17 cellular contexts compared by ENCODE assay signal in the genomic region with DNA sequence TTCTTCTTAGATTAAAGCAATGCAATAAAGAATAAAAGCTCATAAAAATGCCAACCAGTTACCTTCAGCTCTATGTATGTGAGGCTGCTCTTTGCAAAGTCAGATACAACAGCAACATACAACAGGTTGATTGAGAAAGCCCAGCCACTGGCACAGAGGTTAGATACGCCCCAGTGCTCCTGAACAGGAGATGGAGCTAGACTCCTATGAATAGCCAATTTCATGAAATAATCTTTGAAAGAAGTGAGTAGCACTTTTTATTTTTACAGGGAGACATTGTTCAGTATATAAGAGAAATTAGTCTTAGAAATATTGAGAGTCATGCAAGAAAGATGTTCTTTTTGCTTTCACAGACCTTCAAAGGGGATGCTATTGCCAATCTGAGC.
DNase-seq lines count a peak whose midpoint lies in the region; ATAC-seq, FAIRE-seq and TF ChIP-seq lines count a peak whose summit lies in the region.
"Had no signal": no experiment of that assay in that cellular context is flagged by ENCODE, and none has a peak within 500 bp of the region (broad histone marks: within the 10 kb centered on the region; RNA-seq: fewer than 3 reads in every experiment).

No MANE protein-coding gene starts in this region.

- no peak overlapping the region for H3K27ac Mint-ChIP-seq in neural progenitor cell
- no peak overlapping the region for H3K27ac Mint-ChIP-seq in stimulated activated naive CD8-positive, alpha-beta T cell treated with anti-CD3 and anti-CD28 coated beads, Interleukin-15, amount 100 ng/mL, for 72 hours
- H3K27ac Mint-ChIP-seq: CD14-positive monocyte, GM23338 had no signal

- no peaks in the 10 kb centered on the region for H3K4me1 ChIP-seq in H1 (replicated peaks in 1 of 4; ENCODE audit: control insufficient read depth in 3 of 4, insufficient read depth in 4 of 4, low read length in 3 of 4)
- peaks cover 5% of the 10 kb centered on the region for H3K4me1 ChIP-seq in neural progenitor cell
- H3K4me1 ChIP-seq: Caco-2, SJCRH30 had no signal

- H2BK20ac ChIP-seq in H1 (ENCODE audit: low read length): no peak overlapping the region

- peak; percentile 11 for DNase-seq in NCI-H748 (lab: John Stamatoyannopoulos, UW; ENCODE audit: unreplicated experiment)
- no peak for DNase-seq in NCI-H748 treated with DMSO at 0.1 percent for 48 hours (lab: John Stamatoyannopoulos, UW)
- peak; percentile 26 for DNase-seq in NCI-H69 (lab: John Stamatoyannopoulos, UW)
- DNase-seq in H1 (ENCODE audit: low read depth in 1 of 2, low spot score in 2 of 2): no peak
- DNase-seq in neural progenitor cell (ENCODE audit: low spot score): no peak
- no peak for DNase-seq in caudate nucleus (lab: John Stamatoyannopoulos, UW)
- no peak for DNase-seq in stimulated activated naive CD8-positive, alpha-beta T cell treated with anti-CD3 and anti-CD28 coated beads, Interleukin-15, amount 100 ng/mL, for 72 hours
- DNase-seq: Caco-2, NCI-H446, NCI-H82, SJCRH30 had no signal

- H3K79me2 ChIP-seq in H1 (ENCODE audit: control insufficient read depth in 1 of 2, insufficient read depth in 2 of 2, low read length in 2 of 2) (no peaks in the 10 kb centered on the region), neural progenitor cell (ENCODE audit: low read depth) (no peaks in the 10 kb centered on the region)

- no peaks in the 10 kb centered on the region for H4K20me1 ChIP-seq in H1 (replicated peaks in 1 of 2; ENCODE audit: control insufficient read depth in 1 of 2, insufficient read depth in 2 of 2, low read length in 2 of 2)
- no peaks in the 10 kb centered on the region for H4K20me1 ChIP-seq in neural progenitor cell (ENCODE audit: low read depth)

- H3K36me3 Mint-ChIP-seq in neural progenitor cell: no peaks in the 10 kb centered on the region
- H3K36me3 Mint-ChIP-seq: CD14-positive monocyte had no signal

- no peak for TF ChIP-seq EP300 in H1 (IDR thresholded peaks at IDR 0.05; ENCODE audit: borderline replicate concordance in 1 of 2, low read depth in 2 of 2, low read length in 2 of 2)

- no peaks in the 10 kb centered on the region for H3F3A ChIP-seq in neural progenitor cell (ENCODE audit: low read depth)

- H3K27ac ChIP-seq in H1 (ENCODE audit: low read depth, low read length) (no peak overlapping the region), neural progenitor cell (no peak overlapping the region), caudate nucleus (ENCODE audit: low read depth, low read length) (no peak overlapping the region)
- H3K27ac ChIP-seq: SJCRH30 had no signal

- H3K9me3 ChIP-seq in H1 (ENCODE audit: insufficient read depth in 2 of 2, low read depth in 1 of 2, low read length in 1 of 2): no peaks in the 10 kb centered on the region
- H3K9me3 ChIP-seq in neural progenitor cell (ENCODE audit: low read depth): no peaks in the 10 kb centered on the region
- H3K9me3 ChIP-seq: Caco-2, SJCRH30 had no signal

- H4K5ac ChIP-seq in H1 (ENCODE audit: insufficient read length, low read depth, low read length): no peak overlapping the region

- no peak overlapping the region for H2AFZ ChIP-seq in H1 (ENCODE audit: low read length)
- H2AFZ ChIP-seq in neural progenitor cell (replicated peaks): no peak overlapping the region
- H2AFZ ChIP-seq: GM23338 had no signal

- H2BK5ac ChIP-seq in H1 (ENCODE audit: low read depth, low read length): no peak overlapping the region

- H3K56ac ChIP-seq in H1 (replicated peaks; ENCODE audit: insufficient read length, low read depth, low read length): no peak overlapping the region

- WGBS in H1 (ENCODE audit: extremely low coverage in 1 of 2, insufficient coverage in 1 of 2, insufficient read length in 1 of 2, insufficient replicate concordance in 2 of 2, low coverage in 1 of 2, low lambda C conversion rate in 2 of 2, missing lambda C conversion rate in 1 of 2), 2 experiments: 80% methylated on average over 1 of the region's 1 CpG; no CpG with 5 or more reads in 1 of the 2 experiments

- TF ChIP-seq CTCF in H1 (IDR thresholded peaks at IDR 0.05; ENCODE audit: control extremely low read depth in 1 of 3, insufficient read depth in 1 of 3, low read depth in 1 of 3, low read length in 3 of 3) (no peak), neural progenitor cell (IDR thresholded peaks at IDR 0.05) (peak; percentile 4)

- peaks cover 7% of the 10 kb centered on the region for H3K9me3 Mint-ChIP-seq in neural progenitor cell
- H3K9me3 Mint-ChIP-seq in stimulated activated naive CD8-positive, alpha-beta T cell treated with anti-CD3 and anti-CD28 coated beads, Interleukin-15, amount 100 ng/mL, for 72 hours: peaks cover 0 to 6% of the 10 kb centered on the region in 2 donors
- H3K9me3 Mint-ChIP-seq: GM23338 had no signal

- no peak for FAIRE-seq in H1 (lab: Jason Lieb, UNC)
- FAIRE-seq: A204.1, GM12892, HTR-8/SVneo had no signal

- TF ChIP-seq POLR2A in H1 (IDR thresholded peaks at IDR 0.05; ENCODE audit: control extremely low read depth in 1 of 2, low read depth in 2 of 2, low read length in 2 of 2): no peak

- H4K91ac ChIP-seq in H1 (replicated peaks; ENCODE audit: insufficient read length, low read length): no peak overlapping the region

- peaks cover 5% of the 10 kb centered on the region for H3K27me3 Mint-ChIP-seq in neural progenitor cell (ENCODE audit: insufficient read depth, low read depth)
- H3K27me3 Mint-ChIP-seq in stimulated activated naive CD8-positive, alpha-beta T cell treated with anti-CD3 and anti-CD28 coated beads, Interleukin-15, amount 100 ng/mL, for 72 hours: peaks cover 58% of the 10 kb centered on the region

- CTCF ChIA-PET in H1 (lab: Charles Lee; ENCODE audit: partially characterized antibody): interaction anchor here (0.7 to 1.4 kb wide), 3 partner anchors 15 to 45 kb away, joined by 3 to 4 read pairs (median 3); no protein-coding TSS in a partner anchor

- POLR2A ChIA-PET in H1 (lab: Charles Lee; ENCODE audit: partially characterized antibody): no interaction called here

- H2AK5ac ChIP-seq in H1 (ENCODE audit: low read depth, low read length): no peak overlapping the region

- no peak overlapping the region for H2BK15ac ChIP-seq in H1 (ENCODE audit: low read length)

- H2BK12ac ChIP-seq in H1 (ENCODE audit: low read depth, low read length): no peak overlapping the region

- no peak overlapping the region for H4K8ac ChIP-seq in H1 (ENCODE audit: extremely low read depth, insufficient read depth, low read length)

- H3K79me1 ChIP-seq in H1 (ENCODE audit: low read depth, low read length): no peaks in the 10 kb centered on the region

- H3K36me3 ChIP-seq in H1 (ENCODE audit: control insufficient read depth in 2 of 4, insufficient read depth in 4 of 4, low read length in 3 of 4) (no peaks in the 10 kb centered on the region; a peak in 1 of 8 replicates), neural progenitor cell (no peaks in the 10 kb centered on the region)
- H3K36me3 ChIP-seq: SJCRH30 had no signal

- H3K9ac ChIP-seq in H1 (replicated peaks in 1 of 4; ENCODE audit: extremely low read depth in 1 of 4, low read depth in 3 of 4, low read length in 3 of 4): no peak overlapping the region
- H3K9ac ChIP-seq in neural progenitor cell: no peak overlapping the region

- no peak overlapping the region for H3K18ac ChIP-seq in H1 (ENCODE audit: extremely low read depth, low read length)

- H2BK120ac ChIP-seq in H1 (replicated peaks; ENCODE audit: low read depth, low read length): no peak overlapping the region

- H3K4me2 ChIP-seq in H1 (ENCODE audit: insufficient read depth in 1 of 2, low read depth in 2 of 2, low read length in 2 of 2): no peak overlapping the region
- no peak overlapping the region for H3K4me2 ChIP-seq in neural progenitor cell
- H3K4me2 ChIP-seq: GM23338 had no signal

- H3K23ac ChIP-seq in H1 (ENCODE audit: insufficient read length): no peak overlapping the region

- H3K4me3 Mint-ChIP-seq in neural progenitor cell: no peak overlapping the region
- H3K4me3 Mint-ChIP-seq in stimulated activated naive CD8-positive, alpha-beta T cell treated with anti-CD3 and anti-CD28 coated beads, Interleukin-15, amount 100 ng/mL, for 72 hours: no peak overlapping the region
- H3K4me3 Mint-ChIP-seq: CD14-positive monocyte, GM23338 had no signal

- TF ChIP-seq RAD21 in H1 (IDR thresholded peaks at IDR 0.05 in 1 of 2, conservative IDR thresholded peaks at IDR 0.05 in 1 of 2; ENCODE audit: low read depth in 2 of 2, low read length in 2 of 2): peak; percentile 37 to 44; a peak in 3 of 4 replicates

- H3K4me3 ChIP-seq in H1 (ENCODE audit: extremely low read depth in 1 of 4, insufficient read depth in 2 of 4, low read depth in 3 of 4, low read length in 4 of 4): no peak overlapping the region
- no peak overlapping the region for H3K4me3 ChIP-seq in neural progenitor cell
- H3K4me3 ChIP-seq: GM23338, SJCRH30 had no signal

- no peaks in the 10 kb centered on the region for H3K23me2 ChIP-seq in H1 (ENCODE audit: low read depth, low read length)

- no peak overlapping the region for H3K4ac ChIP-seq in H1 (replicated peaks; ENCODE audit: insufficient read length, low read depth, low read length)

- no peak for ATAC-seq in stimulated activated naive CD8-positive, alpha-beta T cell treated with anti-CD3 and anti-CD28 coated beads, Interleukin-15, amount 100 ng/mL, for 72 hours
- ATAC-seq in HG03139 (IDR thresholded peaks at IDR 0.05; ENCODE audit: unreplicated experiment): no peak
- ATAC-seq: GM23338 had no signal

- H3K27me3 ChIP-seq in H1 (replicated peaks in 1 of 4; ENCODE audit: control insufficient read depth in 3 of 4, extremely low read depth in 1 of 4, insufficient read depth in 3 of 4, low read length in 3 of 4) (no peaks in the 10 kb centered on the region), neural progenitor cell (no peaks in the 10 kb centered on the region)
- H3K27me3 ChIP-seq: SJCRH30 had no signal

- no peak overlapping the region for H3K14ac ChIP-seq in H1 (ENCODE audit: insufficient read length)

- H3K4me1 Mint-ChIP-seq in neural progenitor cell: peaks cover 21% of the 10 kb centered on the region
- no peaks in the 10 kb centered on the region for H3K4me1 Mint-ChIP-seq in stimulated activated naive CD8-positive, alpha-beta T cell treated with anti-CD3 and anti-CD28 coated beads, Interleukin-15, amount 100 ng/mL, for 72 hours
- H3K4me1 Mint-ChIP-seq: CD14-positive monocyte had no signal

TF ChIP-seq in H1, 55 proteins besides CTCF, POLR2A, EP300 and RAD21 (continues in another document):
- TF ChIP-seq SRF (IDR thresholded peaks at IDR 0.05; ENCODE audit: low read depth, low read length) (no peak), TEAD4 (IDR thresholded peaks at IDR 0.05; ENCODE audit: low read depth, low read length) (no peak), HDAC2 (IDR thresholded peaks at IDR 0.05; ENCODE audit: borderline replicate concordance in 1 of 2, low read depth in 2 of 2, low read length in 2 of 2) (no peak), KDM1A (IDR thresholded peaks at IDR 0.05; ENCODE audit: borderline replicate concordance, low read length) (no peak), SIX5 (IDR thresholded peaks at IDR 0.05; ENCODE audit: low read depth, low read length) (no peak)
- TF ChIP-seq, protein P1, sequence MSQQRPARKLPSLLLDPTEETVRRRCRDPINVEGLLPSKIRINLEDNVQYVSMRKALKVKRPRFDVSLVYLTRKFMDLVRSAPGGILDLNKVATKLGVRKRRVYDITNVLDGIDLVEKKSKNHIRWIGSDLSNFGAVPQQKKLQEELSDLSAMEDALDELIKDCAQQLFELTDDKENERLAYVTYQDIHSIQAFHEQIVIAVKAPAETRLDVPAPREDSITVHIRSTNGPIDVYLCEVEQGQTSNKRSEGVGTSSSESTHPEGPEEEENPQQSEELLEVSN (IDR thresholded peaks at IDR 0.05): no peak

Comparison
In these comparisons a context has a peak if more than half of its experiments do, and no peak if none do; other contexts are left out.
1. DNase-seq: peak in NCI-H748 (single experiment) and NCI-H69 (single experiment); none in NCI-H748 treated with DMSO at 0.1 percent for 48 hours (single experiment), H1 (0 of 2), neural progenitor cell (single experiment), caudate nucleus (0 of 61) and stimulated activated naive CD8-positive, alpha-beta T cell treated with anti-CD3 and anti-CD28 coated beads, Interleukin-15, amount 100 ng/mL, for 72 hours (0 of 2).